29 cellular contexts compared by ENCODE assay signal in genomic region chr16:57924514-57924913, GRCh38. TPM values are rescaled to one million over a fixed set of nuclear protein-coding genes. Genes with fewer than 3 reads are reported as not detected.
"Had no signal": no experiment of that assay in that cellular context is flagged by ENCODE, and none has a peak within 500 bp of the region (broad histone marks: within the 10 kb centered on the region; RNA-seq: fewer than 3 reads in every experiment).

No MANE protein-coding gene starts in this region.

- H3K9ac ChIP-seq: parathyroid adenoma had no signal

- H3K4me3 ChIP-seq: gastrocnemius medialis, heart left ventricle, hepatocyte, lower lobe of right lung, smooth muscle cell, thoracic aorta, tibial nerve, upper lobe of left lung had no signal

- H3K27me3 ChIP-seq: gastrocnemius medialis, heart left ventricle, hepatocyte, neutrophil, tibial nerve, upper lobe of left lung had no signal

- H3K36me3 Mint-ChIP-seq: natural killer cell treated with Interleukin-12 subunit alpha and Interleukin-12 subunit beta and Interleukin-15 and Interleukin-18, amount 100 ng/mL, for 72 hours; stimulated activated naive B cell treated with anti-CD40 and anti-IgM and Interleukin-4, amounts not matched to agents 10 μg/mL and 1 μg/mL and 100 μg/mL, for 72 hours had no signal

- H3K27ac Mint-ChIP-seq: natural killer cell treated with Interleukin-12 subunit alpha and Interleukin-12 subunit beta and Interleukin-15 and Interleukin-18, amount 100 ng/mL, for 72 hours; progenitor cell of endocrine pancreas; stimulated activated naive B cell treated with anti-CD40 and anti-IgM and Interleukin-4, amounts not matched to agents 10 μg/mL and 1 μg/mL and 100 μg/mL, for 72 hours; stimulated activated naive CD8-positive, alpha-beta T cell treated with anti-CD3 and anti-CD28 coated beads, Interleukin-15, Interleukin-2, amounts not matched to agents 100 ng/mL and 50 ng/mL, for 24 hours had no signal

- H3K27me3 Mint-ChIP-seq: natural killer cell treated with Interleukin-12 subunit alpha and Interleukin-12 subunit beta and Interleukin-15 and Interleukin-18, amount 100 ng/mL, for 72 hours; stimulated activated naive CD8-positive, alpha-beta T cell treated with anti-CD3 and anti-CD28 coated beads, Interleukin-15, Interleukin-2, amounts not matched to agents 100 ng/mL and 50 ng/mL, for 24 hours had no signal

- H3K9me3 ChIP-seq: lower lobe of right lung, neutrophil, thoracic aorta, upper lobe of left lung had no signal

- DNase-seq: cortex of kidney; foreskin fibroblast; gastrocnemius medialis; heart left ventricle; kidney glomerular epithelial cell; left ventricle myocardium superior; lower lobe of right lung; stimulated activated CD4-positive, alpha-beta T cell treated with anti-CD3 and anti-CD28 coated beads, Interleukin-12 subunit alpha, Interleukin-12 subunit beta, amount 100 ng/mL, for 4 hours; stimulated activated CD4-positive, alpha-beta T cell treated with anti-CD3 and anti-CD28 coated beads, Interleukin-1b, Interleukin-23, amount 100 ng/mL, for 48 hours; stimulated activated CD4-positive, alpha-beta T cell treated with anti-CD3 and anti-CD28 coated beads, Interleukin-4, amount 100 ng/mL, for 24 hours; stimulated activated naive B cell treated with anti-CD40 and anti-IgM and Interleukin-4, amounts not matched to agents 10 μg/mL and 1 μg/mL and 100 μg/mL, for 72 hours; upper lobe of left lung had no signal

- H3K27ac ChIP-seq: gastrocnemius medialis, heart left ventricle, hepatocyte, lower lobe of right lung, neutrophil, parathyroid adenoma, thoracic aorta, tibial nerve, upper lobe of left lung had no signal

- H3K4me3 Mint-ChIP-seq: natural killer cell treated with Interleukin-12 subunit alpha and Interleukin-12 subunit beta and Interleukin-15 and Interleukin-18, amount 100 ng/mL, for 72 hours; neural crest cell; stimulated activated naive B cell treated with anti-CD40 and anti-IgM and Interleukin-4, amounts not matched to agents 10 μg/mL and 1 μg/mL and 100 μg/mL, for 72 hours; stimulated activated naive CD8-positive, alpha-beta T cell treated with anti-CD3 and anti-CD28 coated beads, Interleukin-15, Interleukin-2, amounts not matched to agents 100 ng/mL and 50 ng/mL, for 24 hours had no signal

- H3K4me1 Mint-ChIP-seq: neural crest cell; stimulated activated naive B cell treated with anti-CD40 and anti-IgM and Interleukin-4, amounts not matched to agents 10 μg/mL and 1 μg/mL and 100 μg/mL, for 72 hours had no signal

- H3K9me3 Mint-ChIP-seq: natural killer cell treated with Interleukin-12 subunit alpha and Interleukin-12 subunit beta and Interleukin-15 and Interleukin-18, amount 100 ng/mL, for 72 hours; neural crest cell; stimulated activated naive CD8-positive, alpha-beta T cell treated with anti-CD3 and anti-CD28 coated beads, Interleukin-15, Interleukin-2, amounts not matched to agents 100 ng/mL and 50 ng/mL, for 24 hours had no signal

- H3K4me1 ChIP-seq: gastrocnemius medialis, heart left ventricle, lower lobe of right lung, tibial nerve, upper lobe of left lung had no signal

- H3K36me3 ChIP-seq: gastrocnemius medialis, heart left ventricle, lower lobe of right lung, neutrophil, thoracic aorta, tibial nerve, upper lobe of left lung had no signal

- FAIRE-seq: islet of Langerhans, urothelium cell line had no signal

- ATAC-seq: gastrocnemius medialis; heart left ventricle; left ventricle myocardium superior; lower lobe of right lung; natural killer cell treated with Interleukin-12 subunit alpha and Interleukin-12 subunit beta and Interleukin-15 and Interleukin-18, amount 100 ng/mL, for 72 hours; sciatic nerve; stimulated activated naive B cell treated with anti-CD40 and anti-IgM and Interleukin-4, amounts not matched to agents 10 μg/mL and 1 μg/mL and 100 μg/mL, for 72 hours had no signal

RNA-seq across cellular contexts. Expression of gene CNGB1, which starts 46.4 kb away (rescaled TPM):
- total RNA-seq: dermis microvascular lymphatic vessel endothelial cell; gastrocnemius medialis; glomerular endothelial cell; heart left ventricle; hepatocyte; left ventricle myocardium superior; mononuclear cell; natural killer cell treated with Interleukin-12 subunit alpha and Interleukin-12 subunit beta and Interleukin-15 and Interleukin-18, amount 100 ng/mL, for 72 hours; omental fat pad; progenitor cell of endocrine pancreas; sciatic nerve; smooth muscle cell; thoracic aorta; tibial nerve had no signal
- polyA plus RNA-seq: heart left ventricle, hepatocyte, smooth muscle cell had no signal
